In the genomic region with DNA sequence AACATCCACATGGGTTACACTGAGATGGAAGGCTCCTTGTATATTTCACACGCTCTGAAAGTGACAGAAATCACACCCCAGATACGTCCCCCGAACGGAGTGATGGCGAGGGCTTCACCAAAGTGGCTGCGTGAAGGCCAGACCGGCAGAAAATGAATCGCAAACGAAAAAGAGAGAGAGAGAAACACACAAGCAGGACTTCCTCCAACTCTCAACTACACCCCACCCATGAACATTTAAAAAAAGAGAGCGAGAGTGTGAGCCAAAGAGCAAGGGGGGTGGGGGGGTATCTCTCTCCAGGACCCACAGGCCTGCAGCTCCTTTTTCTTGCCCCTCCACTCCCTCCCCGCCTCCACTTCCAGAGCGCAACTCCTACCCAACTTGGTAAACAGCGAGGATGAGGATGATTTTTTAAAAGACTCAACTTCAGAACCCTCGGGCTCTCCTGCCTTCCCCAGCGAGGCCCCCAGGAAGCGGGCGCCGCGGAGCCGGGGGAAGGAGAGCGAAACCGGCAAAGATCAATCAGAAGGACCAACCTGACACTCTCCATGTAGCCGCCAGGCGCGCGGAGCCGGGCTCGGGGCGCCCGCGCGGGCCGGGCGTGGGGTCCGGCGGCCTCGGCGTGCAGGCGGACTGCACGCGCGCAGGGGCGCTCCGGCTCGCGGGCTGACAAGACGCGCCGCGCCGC, we compare ENCODE assay signal across 8 cellular contexts.
DNase-seq lines count a peak whose midpoint lies in the region; ATAC-seq and TF ChIP-seq lines count a peak whose summit lies in the region.

No MANE protein-coding gene starts in this region.

- no peak overlapping the region for H3K27ac Mint-ChIP-seq in activated CD4-positive, alpha-beta T cell treated with anti-CD3 and anti-CD28 coated beads for 36 hours

- no peak for TF ChIP-seq POLR2A in lower leg skin (IDR thresholded peaks at IDR 0.05)

- POLR2A ChIA-PET in activated CD4-positive, alpha-beta T cell treated with anti-CD3 and anti-CD28 coated beads for 36 hours (lab: Charles Lee): interaction anchor here (0.7 to 2.5 kb wide), 11 partner anchors 12 to 519 kb away, joined by 3 to 20 read pairs (median 3); a partner anchor contains a TSS

- intact Hi-C loops in activated CD4-positive, alpha-beta T cell treated with anti-CD3 and anti-CD28 coated beads for 36 hours (cut with DNase I, micrococcal nuclease): loop anchor here (1.0 to 10.0 kb wide), 9 partner anchors 207 to 1980 kb away; a partner anchor contains a TSS
- intact Hi-C loops in dorsolateral prefrontal cortex (cut with DNase I): loop anchor here (2.0 to 10.0 kb wide), 6 partner anchors 56 to 520 kb away; a partner anchor contains a TSS
- intact Hi-C loops in lower leg skin (cut with DNase I; ENCODE audit: low total_unique reads): loop anchor here (10.0 kb wide), 1 partner anchor 520 kb away; a partner anchor contains a TSS

- peak overlapping the region; percentile 48 to 96 (median 87) for H3K27ac ChIP-seq in dorsolateral prefrontal cortex

- peak; percentile 41 for ATAC-seq in GM19438 (IDR thresholded peaks at IDR 0.05; ENCODE audit: low read depth, unreplicated experiment)
- peak; percentile 11 for ATAC-seq in activated CD4-positive, alpha-beta T cell treated with anti-CD3 and anti-CD28 coated beads for 36 hours

- H3K27me3 Mint-ChIP-seq in activated CD4-positive, alpha-beta T cell treated with anti-CD3 and anti-CD28 coated beads for 36 hours: no peaks in the 10 kb centered on the region

- H3K4me3 Mint-ChIP-seq in activated CD4-positive, alpha-beta T cell treated with anti-CD3 and anti-CD28 coated beads for 36 hours: no peak overlapping the region

- H3K27me3 ChIP-seq in dorsolateral prefrontal cortex: no peaks in the 10 kb centered on the region

- peak in 1 of 56 donors; percentile 19 for TF ChIP-seq CTCF in dorsolateral prefrontal cortex (IDR thresholded peaks at IDR 0.05 in 54 of 56, conservative IDR thresholded peaks at IDR 0.05 in 2 of 56; ENCODE audit: low read depth in 1 of 56, partially characterized antibody in 56 of 56)
- TF ChIP-seq CTCF in lower leg skin (IDR thresholded peaks at IDR 0.05): no peak

- H3K4me1 Mint-ChIP-seq in activated CD4-positive, alpha-beta T cell treated with anti-CD3 and anti-CD28 coated beads for 36 hours: peaks cover 63% of the 10 kb centered on the region

- H3K36me3 Mint-ChIP-seq in activated CD4-positive, alpha-beta T cell treated with anti-CD3 and anti-CD28 coated beads for 36 hours (ENCODE audit: low read depth): peaks cover 24% of the 10 kb centered on the region

- H3K4me3 ChIP-seq in dorsolateral prefrontal cortex (peak overlapping the region; percentile 44 to 85 (median 74)), lower leg skin (ENCODE audit: low read depth, poor library complexity, severe bottlenecking) (peak overlapping the region; percentile 56)

- CTCF ChIA-PET in activated CD4-positive, alpha-beta T cell treated with anti-CD3 and anti-CD28 coated beads for 36 hours (lab: Charles Lee): interaction anchor here (0.6 to 1.7 kb wide), 3 partner anchors 53 to 518 kb away, joined by 3 to 6 read pairs (median 3); no protein-coding TSS in a partner anchor

- 2% methylated on average over 13 to 26 of the region's 51 CpGs for WGBS in lower leg skin, 2 donors

- H3K9me3 Mint-ChIP-seq in activated CD4-positive, alpha-beta T cell treated with anti-CD3 and anti-CD28 coated beads for 36 hours (ENCODE audit: low read depth): no peaks in the 10 kb centered on the region

- DNase-seq in Ammon's horn (ENCODE audit: low spot score) (peak; percentile 56), LHCN-M2 (ENCODE audit: low read depth) (peak; percentile 43), dorsolateral prefrontal cortex (peak in 2 of 10 donors; percentile 31 to 65), lower leg skin (ENCODE audit: low spot score in 2 of 2) (no peak), NCI-H2081 treated with DMSO at 0.1 percent for 48 hours (lab: John Stamatoyannopoulos, UW) (no peak)
- peak; percentile 79 for DNase-seq in activated CD4-positive, alpha-beta T cell treated with anti-CD3 and anti-CD28 coated beads for 36 hours
- peak; percentile 28 for DNase-seq in stimulated activated CD8-positive, alpha-beta memory T cell treated with anti-CD3 and anti-CD28 coated beads, Interleukin-15, amount 100 ng/mL, for 1 hour (ENCODE audit: low read depth)

Comparison
In these comparisons a context has a peak if more than half of its experiments do, and no peak if none do; other contexts are left out.
1. DNase-seq: peak in Ammon's horn (single experiment), LHCN-M2 (single experiment), activated CD4-positive, alpha-beta T cell treated with anti-CD3 and anti-CD28 coated beads for 36 hours (single experiment) and stimulated activated CD8-positive, alpha-beta memory T cell treated with anti-CD3 and anti-CD28 coated beads, Interleukin-15, amount 100 ng/mL, for 1 hour (single experiment); none in lower leg skin (0 of 2) and NCI-H2081 treated with DMSO at 0.1 percent for 48 hours (single experiment).